20 cellular contexts compared by ENCODE assay signal in genomic region chr17:1899403-1900000, GRCh38.
A peak's percentile ranks its signal among the peaks of the same experiment; 100 is the strongest.
DNase-seq lines count a peak whose midpoint lies in the region; ATAC-seq, FAIRE-seq and TF ChIP-seq lines count a peak whose summit lies in the region.
"Had no signal": no experiment of that assay in that cellular context is flagged by ENCODE, and none has a peak within 500 bp of the region (broad histone marks: within the 10 kb centered on the region; RNA-seq: fewer than 3 reads in every experiment).

No MANE protein-coding gene starts in this region.

- no peaks in the 10 kb centered on the region for H3K36me3 Mint-ChIP-seq in glutamatergic neuron (ENCODE audit: unreplicated experiment)
- peaks cover 31% of the 10 kb centered on the region for H3K36me3 Mint-ChIP-seq in activated CD8-positive, alpha-beta memory T cell treated with anti-CD3 and anti-CD28 coated beads, Interleukin-2, amount 10 ng/mL, durations not matched to agents 7 days and 5 days

- H3K4me1 ChIP-seq in cardiac muscle cell (ENCODE audit: low read depth) (peaks cover 9% of the 10 kb centered on the region), small intestine (ENCODE audit: control insufficient read depth in 2 of 2, insufficient read depth in 1 of 2, low read depth in 1 of 2, low read length in 1 of 2) (no peaks in the 10 kb centered on the region)

- peak overlapping the region; percentile 28 for H3K4me3 Mint-ChIP-seq in glutamatergic neuron (ENCODE audit: unreplicated experiment)
- H3K4me3 Mint-ChIP-seq in activated CD8-positive, alpha-beta memory T cell treated with anti-CD3 and anti-CD28 coated beads, Interleukin-2, amount 10 ng/mL, durations not matched to agents 7 days and 5 days, result no peak overlapping the region
- H3K4me3 Mint-ChIP-seq: activated naive CD4-positive, alpha-beta T cell treated with anti-CD3 and anti-CD28 coated beads for 36 hours; brain had no signal

- H3K4me1 Mint-ChIP-seq in glutamatergic neuron (ENCODE audit: low read depth, unreplicated experiment), result peaks cover 6% of the 10 kb centered on the region
- peaks cover 6% of the 10 kb centered on the region for H3K4me1 Mint-ChIP-seq in activated CD8-positive, alpha-beta memory T cell treated with anti-CD3 and anti-CD28 coated beads, Interleukin-2, amount 10 ng/mL, durations not matched to agents 7 days and 5 days

- ATAC-seq in Right ventricle myocardium inferior, result no peak
- no peak for ATAC-seq in activated CD8-positive, alpha-beta memory T cell treated with anti-CD3 and anti-CD28 coated beads, Interleukin-2, amount 10 ng/mL, durations not matched to agents 7 days and 5 days
- ATAC-seq: left colon had no signal

- no peak overlapping the region for H3K27ac Mint-ChIP-seq in glutamatergic neuron (ENCODE audit: unreplicated experiment)
- no peak overlapping the region for H3K27ac Mint-ChIP-seq in activated CD8-positive, alpha-beta memory T cell treated with anti-CD3 and anti-CD28 coated beads, Interleukin-2, amount 10 ng/mL, durations not matched to agents 7 days and 5 days
- H3K27ac Mint-ChIP-seq: activated naive CD4-positive, alpha-beta T cell treated with anti-CD3 and anti-CD28 coated beads for 36 hours had no signal

- intact Hi-C loops in Right ventricle myocardium inferior (cut with DNase I), result no loop called here

- FAIRE-seq in small intestine (lab: Jason Lieb, UNC), result no peak
- FAIRE-seq: A204.1 had no signal

- no peak overlapping the region for H3K4me3 ChIP-seq in cardiac muscle cell
- no peak overlapping the region for H3K4me3 ChIP-seq in WERI-Rb-1 (ENCODE audit: low read depth, low read length)
- no peak overlapping the region for H3K4me3 ChIP-seq in small intestine (ENCODE audit: low read depth in 1 of 2, low read length in 2 of 2)
- H3K4me3 ChIP-seq: dorsolateral prefrontal cortex had no signal

- TF ChIP-seq CTCF in cardiac muscle cell (IDR thresholded peaks at IDR 0.05; ENCODE audit: low read depth, low read length) (peak; percentile 18), WERI-Rb-1 (IDR thresholded peaks at IDR 0.05; ENCODE audit: low read depth, low read length) (0 out of 2 replicates have a peak, but pooled peaks have one; percentile 7), glutamatergic neuron (IDR thresholded peaks at IDR 0.05; ENCODE audit: partially characterized antibody, unreplicated experiment) (peak; percentile 57)

- no peaks in the 10 kb centered on the region for H3K9me3 ChIP-seq in cardiac muscle cell (ENCODE audit: low read depth)
- H3K9me3 ChIP-seq in WERI-Rb-1 (ENCODE audit: severe bottlenecking), result no peaks in the 10 kb centered on the region
- no peaks in the 10 kb centered on the region for H3K9me3 ChIP-seq in small intestine (ENCODE audit: control insufficient read depth, low read depth)

- 92 to 95% (median 93%) methylated on average over 8 of the region's 8 CpGs for whole genome bisulfite sequencing in small intestine, 3 donors

- no peak overlapping the region for H3K27ac ChIP-seq in cardiac muscle cell
- H3K27ac ChIP-seq in WERI-Rb-1, result no peak overlapping the region
- no peak overlapping the region for H3K27ac ChIP-seq in small intestine (ENCODE audit: low read depth in 1 of 2, low read length in 1 of 2)
- H3K27ac ChIP-seq: dorsolateral prefrontal cortex had no signal

- CTCF ChIA-PET in activated CD8-positive, alpha-beta memory T cell treated with anti-CD3 and anti-CD28 coated beads, Interleukin-2, amount 10 ng/mL, durations not matched to agents 7 days and 5 days (lab: Charles Lee), result no interaction called here

- peaks cover 23% of the 10 kb centered on the region for H3K36me3 ChIP-seq in cardiac muscle cell
- peaks cover 49% of the 10 kb centered on the region for H3K36me3 ChIP-seq in WERI-Rb-1
- H3K36me3 ChIP-seq in small intestine (ENCODE audit: control insufficient read depth in 2 of 2, insufficient read depth in 2 of 2, low read length in 2 of 2), result peaks cover 7 to 24% of the 10 kb centered on the region in 2 donors

- no peak for DNase-seq in cardiac muscle cell (ENCODE audit: low read depth in 1 of 2, low spot score in 1 of 2)
- DNase-seq in Right ventricle myocardium inferior (ENCODE audit: missing footprints), result no peak
- DNase-seq in WERI-Rb-1, result no peak
- DNase-seq in glutamatergic neuron, result no peak
- DNase-seq in activated naive CD4-positive, alpha-beta T cell treated with Interleukin-2 at 50 U/mL for 16 hours, result no peak
- no peak for DNase-seq in putamen (ENCODE audit: low spot score)
- DNase-seq in activated CD8-positive, alpha-beta memory T cell treated with anti-CD3 and anti-CD28 coated beads, Interleukin-2, amount 10 ng/mL, durations not matched to agents 7 days and 5 days, result no peak
- no peak for DNase-seq in small intestine
- DNase-seq: activated CD4-positive, alpha-beta T cell treated with anti-CD3 and anti-CD28 coated beads for 48 hours; activated naive CD4-positive, alpha-beta T cell treated with anti-CD3 and anti-CD28 coated beads for 36 hours; dorsolateral prefrontal cortex; GF-D8; left colon; MM.1S; NCI-H187; NCI-H446 treated with DMSO at 0.1 percent for 48 hours; stimulated activated CD4-positive, alpha-beta T cell treated with anti-CD3 and anti-CD28 coated beads, Interleukin-15, amount 100 ng/mL, for 24 hours; stimulated activated naive CD4-positive, alpha-beta T cell treated with Interleukin-2 at 50 U/mL for 16 hours had no signal

- H3K27me3 Mint-ChIP-seq in glutamatergic neuron (ENCODE audit: unreplicated experiment), result peaks cover 3% of the 10 kb centered on the region
- peaks cover 8% of the 10 kb centered on the region for H3K27me3 Mint-ChIP-seq in activated CD8-positive, alpha-beta memory T cell treated with anti-CD3 and anti-CD28 coated beads, Interleukin-2, amount 10 ng/mL, durations not matched to agents 7 days and 5 days

- H3K27me3 ChIP-seq in cardiac muscle cell (no peaks in the 10 kb centered on the region), WERI-Rb-1 (ENCODE audit: insufficient read depth, low read depth, severe bottlenecking) (no peaks in the 10 kb centered on the region), small intestine (ENCODE audit: control insufficient read depth in 2 of 2, insufficient read depth in 2 of 2, low read length in 2 of 2) (no peaks in the 10 kb centered on the region)
- H3K27me3 ChIP-seq: dorsolateral prefrontal cortex had no signal

- H3K9me3 Mint-ChIP-seq in glutamatergic neuron (ENCODE audit: unreplicated experiment), result no peaks in the 10 kb centered on the region
- no peaks in the 10 kb centered on the region for H3K9me3 Mint-ChIP-seq in activated CD8-positive, alpha-beta memory T cell treated with anti-CD3 and anti-CD28 coated beads, Interleukin-2, amount 10 ng/mL, durations not matched to agents 7 days and 5 days (ENCODE audit: low read depth)
- H3K9me3 Mint-ChIP-seq: activated naive CD4-positive, alpha-beta T cell treated with anti-CD3 and anti-CD28 coated beads for 36 hours; brain had no signal

Comparison
In these comparisons a context has a peak if more than half of its experiments do, and no peak if none do; other contexts are left out.
1. CTCF ChIP-seq: peak in every context shown above with its lines; median percentile 57 in glutamatergic neuron; 18 in cardiac muscle cell; 7 in WERI-Rb-1.